ENCODE assay signal across 1 cellular context in the genomic region with DNA sequence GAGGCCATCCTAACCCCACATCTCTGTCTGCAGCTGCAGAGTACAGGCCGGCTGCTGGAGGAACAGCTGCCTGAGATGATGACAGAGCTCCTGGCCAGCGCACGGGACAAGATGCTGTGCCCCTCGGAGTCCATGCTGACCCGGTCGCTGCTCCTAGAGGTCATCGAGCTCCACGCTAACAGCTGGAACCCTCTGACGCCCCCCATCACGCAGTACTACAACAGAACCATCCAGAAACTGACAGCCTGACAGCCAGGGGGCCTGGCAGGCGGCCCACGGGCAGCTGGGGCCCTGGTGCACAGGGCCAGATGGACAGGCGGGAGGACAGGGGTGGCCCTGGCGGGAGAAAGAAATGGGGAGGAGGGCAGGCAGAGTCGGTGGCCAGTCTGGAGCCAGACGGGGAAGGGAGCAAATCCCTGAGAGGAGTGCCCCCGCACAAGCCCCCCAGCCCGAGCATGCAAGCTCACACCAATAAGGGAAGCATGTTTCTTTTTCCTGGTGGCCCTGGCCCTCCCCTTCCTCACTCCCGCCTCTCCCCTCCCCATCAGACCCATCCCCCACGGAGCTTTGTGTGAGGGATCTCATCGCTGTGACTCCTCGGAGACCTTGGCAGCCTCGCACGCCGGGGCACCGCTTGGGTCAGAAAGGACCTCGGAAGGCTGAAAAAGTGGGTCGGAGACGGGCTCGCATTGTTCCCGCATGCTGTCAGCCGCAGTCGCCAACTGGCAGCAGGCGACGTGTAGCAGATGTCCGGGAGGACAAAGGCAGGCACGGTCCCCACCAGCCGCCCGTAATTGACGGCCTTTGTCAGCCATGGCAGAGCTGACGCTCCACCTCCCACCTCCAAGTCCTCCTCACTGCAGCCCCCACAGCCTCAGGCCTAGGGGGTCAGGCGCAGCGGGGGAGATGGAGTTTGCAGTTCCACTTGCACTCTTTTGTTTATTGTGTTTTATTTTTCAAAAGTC.
TF ChIP-seq lines count a peak whose summit lies in the region.

No MANE protein-coding gene starts in this region.

TF ChIP-seq in IMR-90, 13 proteins besides CTCF, POLR2A, EP300 and RAD21 (continued from another document):
- TF ChIP-seq, protein P1, sequence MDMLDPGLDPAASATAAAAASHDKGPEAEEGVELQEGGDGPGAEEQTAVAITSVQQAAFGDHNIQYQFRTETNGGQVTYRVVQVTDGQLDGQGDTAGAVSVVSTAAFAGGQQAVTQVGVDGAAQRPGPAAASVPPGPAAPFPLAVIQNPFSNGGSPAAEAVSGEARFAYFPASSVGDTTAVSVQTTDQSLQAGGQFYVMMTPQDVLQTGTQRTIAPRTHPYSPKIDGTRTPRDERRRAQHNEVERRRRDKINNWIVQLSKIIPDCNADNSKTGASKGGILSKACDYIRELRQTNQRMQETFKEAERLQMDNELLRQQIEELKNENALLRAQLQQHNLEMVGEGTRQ (IDR thresholded peaks at IDR 0.05; ENCODE audit: low read depth, low read length) = no peak
- TF ChIP-seq NFE2L2 (IDR thresholded peaks at IDR 0.05; ENCODE audit: low read depth, low read length) = no peak
